ENCODE assay signal across 19 cellular contexts in genomic region chr9:76594764-76595410, GRCh38.
"Had no signal": no experiment of that assay in that cellular context is flagged by ENCODE, and none has a peak within 500 bp of the region (broad histone marks: within the 10 kb centered on the region; RNA-seq: fewer than 3 reads in every experiment).

No MANE protein-coding gene starts in this region.

- H3K36me3 ChIP-seq: left ventricle myocardium inferior, stomach, upper lobe of left lung had no signal

- H3K27ac Mint-ChIP-seq: activated CD4-positive, alpha-beta T cell treated with anti-CD3 and anti-CD28 coated beads for 36 hours; activated CD8-positive, alpha-beta T cell treated with anti-CD3 and anti-CD28 coated beads for 36 hours; activated naive CD4-positive, alpha-beta T cell treated with anti-CD3 and anti-CD28 coated beads, Interleukin-2, amount 50 U/mL, for 24 hours had no signal

- H3K9me3 Mint-ChIP-seq: activated CD8-positive, alpha-beta T cell treated with anti-CD3 and anti-CD28 coated beads for 36 hours; activated naive CD4-positive, alpha-beta T cell treated with anti-CD3 and anti-CD28 coated beads, Interleukin-2, amount 50 U/mL, for 24 hours; activated T-cell treated with anti-CD3 and anti-CD28 coated beads, Interleukin-2, amount 50 U/mL, for 4 hours; natural killer cell treated with Interleukin-12 subunit alpha and Interleukin-12 subunit beta and Interleukin-15 and Interleukin-18, amount 100 ng/mL, for 72 hours had no signal

- H3K4me3 Mint-ChIP-seq: activated CD4-positive, alpha-beta T cell treated with anti-CD3 and anti-CD28 coated beads for 36 hours; activated CD8-positive, alpha-beta T cell treated with anti-CD3 and anti-CD28 coated beads for 36 hours; activated naive CD4-positive, alpha-beta T cell treated with anti-CD3 and anti-CD28 coated beads, Interleukin-2, amount 50 U/mL, for 24 hours; activated T-cell treated with anti-CD3 and anti-CD28 coated beads, Interleukin-2, amount 50 U/mL, for 4 hours; natural killer cell treated with Interleukin-12 subunit alpha and Interleukin-12 subunit beta and Interleukin-15 and Interleukin-18, amount 100 ng/mL, for 72 hours had no signal

- H3K9me3 ChIP-seq: left ventricle myocardium inferior, stomach, testis, upper lobe of left lung had no signal

- H3K4me1 Mint-ChIP-seq: activated naive CD4-positive, alpha-beta T cell treated with anti-CD3 and anti-CD28 coated beads, Interleukin-2, amount 50 U/mL, for 24 hours had no signal

- H3K27me3 Mint-ChIP-seq: natural killer cell treated with Interleukin-12 subunit alpha and Interleukin-12 subunit beta and Interleukin-15 and Interleukin-18, amount 100 ng/mL, for 72 hours had no signal

- H3K4me3 ChIP-seq: coronary artery, left ventricle myocardium inferior, stomach, testis, upper lobe of left lung had no signal

- DNase-seq: activated CD4-positive, alpha-beta T cell treated with anti-CD3 and anti-CD28 coated beads for 36 hours; activated CD8-positive, alpha-beta T cell treated with anti-CD3 and anti-CD28 coated beads for 36 hours; activated effector memory CD4-positive, alpha-beta T cell treated with anti-CD3 and anti-CD28 coated beads, Interleukin-2, amount 50 U/mL, for 16 hours; activated T-cell treated with anti-CD3 and anti-CD28 coated beads, Interleukin-2, amount 50 U/mL, for 4 hours; central memory CD4-positive, alpha-beta T cell; effector memory CD4-positive, alpha-beta T cell; foreskin keratinocyte; head of caudate nucleus; kidney; left ventricle myocardium inferior; stomach; T-helper 1 cell; T1000; testis; upper lobe of left lung had no signal

- H3K4me1 ChIP-seq: foreskin keratinocyte, left ventricle myocardium inferior, testis, upper lobe of left lung had no signal

- H3K27me3 ChIP-seq: foreskin keratinocyte, stomach, testis, upper lobe of left lung had no signal

- ATAC-seq: activated CD4-positive, alpha-beta T cell treated with anti-CD3 and anti-CD28 coated beads for 36 hours; activated CD8-positive, alpha-beta T cell treated with anti-CD3 and anti-CD28 coated beads for 36 hours; foreskin keratinocyte; SK-N-SH treated with all-trans-retinoic acid at 6 μM for 48 hours had no signal

- H3K36me3 Mint-ChIP-seq: activated naive CD4-positive, alpha-beta T cell treated with anti-CD3 and anti-CD28 coated beads, Interleukin-2, amount 50 U/mL, for 24 hours; natural killer cell treated with Interleukin-12 subunit alpha and Interleukin-12 subunit beta and Interleukin-15 and Interleukin-18, amount 100 ng/mL, for 72 hours had no signal

- H3K27ac ChIP-seq: coronary artery, foreskin keratinocyte, left ventricle myocardium inferior, stomach, testis, upper lobe of left lung had no signal
